In genomic region chr3:43649365-43649968, GRCh38 we compare ENCODE assay signal across 1 cellular context.
TF ChIP-seq lines count a peak whose summit lies in the region.

No MANE protein-coding gene starts in this region.

TF ChIP-seq in H1, 55 proteins besides CTCF, POLR2A, EP300 and RAD21:
- TF ChIP-seq BRCA1 (IDR thresholded peaks at IDR 0.05; ENCODE audit: low read depth, low read length) (no peak), ZNF274 (IDR thresholded peaks at IDR 0.05; ENCODE audit: borderline replicate concordance, extremely low read depth, low read length) (no peak), CHD1 (IDR thresholded peaks at IDR 0.05; ENCODE audit: low read depth, low read length) (no peak), USF2 (IDR thresholded peaks at IDR 0.05; ENCODE audit: low read length) (no peak), RNF2 (IDR thresholded peaks at IDR 0.05; ENCODE audit: borderline replicate concordance, low read depth, low read length, missing control alignments, poor library complexity, severe bottlenecking) (no peak), CEBPB (IDR thresholded peaks at IDR 0.05; ENCODE audit: low read depth, low read length) (no peak), NRF1 (IDR thresholded peaks at IDR 0.05; ENCODE audit: low read depth, low read length) (no peak), BACH1 (IDR thresholded peaks at IDR 0.05; ENCODE audit: low read length) (no peak), GTF2F1 (IDR thresholded peaks at IDR 0.05; ENCODE audit: borderline replicate concordance, low read depth, low read length) (no peak), RBBP5 (IDR thresholded peaks at IDR 0.05; ENCODE audit: borderline replicate concordance, low read depth, low read length) (no peak), SP2 (IDR thresholded peaks at IDR 0.05; ENCODE audit: low read length) (no peak), ASH2L (IDR thresholded peaks at IDR 0.05; ENCODE audit: low read length) (no peak), GABPA (IDR thresholded peaks at IDR 0.05; ENCODE audit: borderline replicate concordance, insufficient read depth, low read length) (no peak), JUN (IDR thresholded peaks at IDR 0.05; ENCODE audit: low read depth, low read length) (no peak), ATF3 (IDR thresholded peaks at IDR 0.05; ENCODE audit: insufficient read depth, low read depth, low read length) (no peak)
